Comparison of ENCODE assay signal across 8 cellular contexts in the genomic region with DNA sequence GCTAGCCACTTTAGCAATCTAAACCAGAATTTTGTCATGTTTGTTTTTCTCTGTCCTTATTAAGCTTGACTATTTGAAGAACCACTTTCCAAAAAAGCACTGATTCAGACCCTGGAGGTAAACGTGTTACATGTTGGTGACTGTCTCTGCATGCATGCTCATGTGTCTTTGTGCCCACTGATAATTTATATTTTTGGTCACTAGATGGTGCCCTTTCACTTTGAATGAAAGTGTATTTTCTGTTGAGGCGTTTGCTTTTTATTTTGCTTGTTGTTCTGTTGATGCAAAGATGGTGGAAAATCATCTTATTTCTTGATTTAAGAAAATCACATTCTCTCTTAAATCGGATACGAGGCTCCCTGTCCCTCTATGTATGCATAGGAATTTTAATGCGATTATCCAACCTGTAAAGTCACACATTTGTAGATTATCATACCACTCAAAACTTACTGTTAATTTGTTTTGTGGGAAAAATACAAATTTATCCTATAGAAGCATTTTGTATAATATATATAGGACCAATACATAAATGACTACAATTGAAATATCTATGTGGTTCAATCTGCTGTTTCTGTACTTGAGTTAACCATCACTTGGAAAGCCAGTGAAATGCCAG.
A peak's percentile ranks its signal among the peaks of the same experiment; 100 is the strongest.
DNase-seq lines count a peak whose midpoint lies in the region; ATAC-seq and TF ChIP-seq lines count a peak whose summit lies in the region.

No MANE protein-coding gene starts in this region.

- H3K4me1 Mint-ChIP-seq in activated T-cell treated with anti-CD3 and anti-CD28 coated beads, Interleukin-2, amount 50 U/mL, for 24 hours (ENCODE audit: low read depth) = no peaks in the 10 kb centered on the region

- H3K36me3 Mint-ChIP-seq in activated T-cell treated with anti-CD3 and anti-CD28 coated beads, Interleukin-2, amount 50 U/mL, for 24 hours (ENCODE audit: low read depth) = no peaks in the 10 kb centered on the region

- H3K4me3 Mint-ChIP-seq in activated T-cell treated with anti-CD3 and anti-CD28 coated beads, Interleukin-2, amount 50 U/mL, for 24 hours = no peak overlapping the region

- H3K9me3 Mint-ChIP-seq in activated T-cell treated with anti-CD3 and anti-CD28 coated beads, Interleukin-2, amount 50 U/mL, for 24 hours = no peaks in the 10 kb centered on the region

- peaks cover 10% of the 10 kb centered on the region for H3K27me3 Mint-ChIP-seq in activated T-cell treated with anti-CD3 and anti-CD28 coated beads, Interleukin-2, amount 50 U/mL, for 24 hours

- DNase-seq in GM10266 (ENCODE audit: extremely low spot score) = peak; percentile 29
- DNase-seq in RKO (ENCODE audit: low spot score) = peak; percentile 54
- peak; percentile 68 for DNase-seq in fibroblast of mammary gland (ENCODE audit: low read depth)
- DNase-seq in pons (ENCODE audit: low spot score) = peak; percentile 81
- no peak for DNase-seq in activated T-cell treated with anti-CD3 and anti-CD28 coated beads, Interleukin-2, amount 50 U/mL, for 24 hours

- H3K4me3 ChIP-seq in fibroblast of mammary gland (ENCODE audit: control insufficient read depth, low read depth, low read length) = no peak overlapping the region

- TF ChIP-seq CTCF in 22Rv1 (IDR thresholded peaks at IDR 0.05) (peak; percentile 76), GM10266 (IDR thresholded peaks at IDR 0.05; ENCODE audit: control insufficient read depth, insufficient read depth, low read depth, missing control alignments) (peak; percentile 65), fibroblast of mammary gland (conservative IDR thresholded peaks at IDR 0.05; ENCODE audit: control insufficient read depth, insufficient read depth, low read depth, low read length) (peak; percentile 58)

- no peak overlapping the region for H3K27ac Mint-ChIP-seq in activated T-cell treated with anti-CD3 and anti-CD28 coated beads, Interleukin-2, amount 50 U/mL, for 24 hours

- H3K27ac ChIP-seq in 22Rv1 = no peak overlapping the region

- ATAC-seq in HG03520 (IDR thresholded peaks at IDR 0.05; ENCODE audit: unreplicated experiment) (peak; percentile 61), HG03457 (IDR thresholded peaks at IDR 0.05; ENCODE audit: unreplicated experiment) (no peak)
